In genomic region chr10:86079088-86079487, GRCh38 we compare ENCODE assay signal across 17 cellular contexts.
DNase-seq lines count a peak whose midpoint lies in the region; ATAC-seq and TF ChIP-seq lines count a peak whose summit lies in the region.
"Had no signal": no experiment of that assay in that cellular context is flagged by ENCODE, and none has a peak within 500 bp of the region (broad histone marks: within the 10 kb centered on the region; RNA-seq: fewer than 3 reads in every experiment).

No MANE protein-coding gene starts in this region.

- H3K9me3 ChIP-seq in MG63 = no peaks in the 10 kb centered on the region
- H3K9me3 ChIP-seq: A549 had no signal

- intact Hi-C loops in activated CD8-positive, alpha-beta T cell treated with anti-CD3 and anti-CD28 coated beads for 36 hours (cut with micrococcal nuclease) = no loop called here
- intact Hi-C loops in posterior vena cava (cut with DNase I) = no loop called here

- no peak overlapping the region for H3K4me3 ChIP-seq in MG63
- H3K4me3 ChIP-seq in fibroblast of mammary gland (ENCODE audit: control insufficient read depth, low read depth, low read length) = no peak overlapping the region
- no peak overlapping the region for H3K4me3 ChIP-seq in foreskin fibroblast (ENCODE audit: low read depth in 1 of 2, low read length in 2 of 2)
- H3K4me3 ChIP-seq: A549 had no signal

- no peak for ATAC-seq in activated CD8-positive, alpha-beta T cell treated with anti-CD3 and anti-CD28 coated beads for 36 hours
- ATAC-seq in activated CD8-positive, alpha-beta T cell treated with anti-CD3 and anti-CD28 coated beads, Interleukin-2, amount 10 ng/mL, durations not matched to agents 7 days and 5 days = no peak
- no peak for ATAC-seq in HG03139 (IDR thresholded peaks at IDR 0.05; ENCODE audit: unreplicated experiment)
- ATAC-seq: foreskin keratinocyte had no signal

- H3K36me3 ChIP-seq in MG63 = no peaks in the 10 kb centered on the region

- no peaks in the 10 kb centered on the region for H3K4me1 Mint-ChIP-seq in activated CD8-positive, alpha-beta T cell treated with anti-CD3 and anti-CD28 coated beads for 36 hours (ENCODE audit: low read depth)
- no peaks in the 10 kb centered on the region for H3K4me1 Mint-ChIP-seq in activated CD8-positive, alpha-beta T cell treated with anti-CD3 and anti-CD28 coated beads, Interleukin-2, amount 10 ng/mL, durations not matched to agents 7 days and 5 days (ENCODE audit: low read depth)
- H3K4me1 Mint-ChIP-seq: activated naive CD8-positive, alpha-beta T cell treated with anti-CD3 and anti-CD28 coated beads for 36 hours had no signal

- no peaks in the 10 kb centered on the region for H3K9me3 Mint-ChIP-seq in activated CD8-positive, alpha-beta T cell treated with anti-CD3 and anti-CD28 coated beads for 36 hours
- no peaks in the 10 kb centered on the region for H3K9me3 Mint-ChIP-seq in activated CD8-positive, alpha-beta T cell treated with anti-CD3 and anti-CD28 coated beads, Interleukin-2, amount 10 ng/mL, durations not matched to agents 7 days and 5 days (ENCODE audit: insufficient read depth)
- H3K9me3 Mint-ChIP-seq: activated naive CD8-positive, alpha-beta T cell treated with anti-CD3 and anti-CD28 coated beads for 36 hours; CD4-positive, alpha-beta T cell had no signal

- peaks cover 13% of the 10 kb centered on the region for H3K27me3 Mint-ChIP-seq in activated CD8-positive, alpha-beta T cell treated with anti-CD3 and anti-CD28 coated beads for 36 hours
- no peaks in the 10 kb centered on the region for H3K27me3 Mint-ChIP-seq in activated CD8-positive, alpha-beta T cell treated with anti-CD3 and anti-CD28 coated beads, Interleukin-2, amount 10 ng/mL, durations not matched to agents 7 days and 5 days (ENCODE audit: low read depth)

- no peak for TF ChIP-seq CTCF in activated CD8-positive, alpha-beta T cell treated with anti-CD3 and anti-CD28 coated beads for 36 hours (IDR thresholded peaks at IDR 0.05)
- TF ChIP-seq CTCF in fibroblast of mammary gland (conservative IDR thresholded peaks at IDR 0.05; ENCODE audit: control insufficient read depth, insufficient read depth, low read depth, low read length) = no peak
- no peak for TF ChIP-seq CTCF in foreskin fibroblast (IDR thresholded peaks at IDR 0.05; ENCODE audit: low read depth, low read length)

- DNase-seq in activated CD8-positive, alpha-beta T cell treated with anti-CD3 and anti-CD28 coated beads for 36 hours = peak; percentile 14
- DNase-seq in activated CD8-positive, alpha-beta T cell treated with anti-CD3 and anti-CD28 coated beads, Interleukin-2, amount 10 ng/mL, durations not matched to agents 7 days and 5 days = no peak
- DNase-seq in MG63 = peak; percentile 16
- DNase-seq in fibroblast of mammary gland (ENCODE audit: low read depth) = peak; percentile 52
- peak; percentile 46 for DNase-seq in posterior vena cava (ENCODE audit: low spot score)
- DNase-seq in foreskin fibroblast = no peak
- no peak for DNase-seq in NCI-H1417 treated with DMSO at 0.1 percent for 48 hours (lab: John Stamatoyannopoulos, UW)
- DNase-seq: activated naive CD8-positive, alpha-beta T cell treated with anti-CD3 and anti-CD28 coated beads for 36 hours; activated T-cell treated with anti-CD3 and anti-CD28 coated beads for 4 hours; CD4-positive, alpha-beta T cell; effector memory CD4-positive, alpha-beta T cell; foreskin keratinocyte; NCI-H2081; NCI-H524 treated with DMSO at 0.1 percent for 48 hours had no signal

- no peak overlapping the region for H3K4me3 Mint-ChIP-seq in activated CD8-positive, alpha-beta T cell treated with anti-CD3 and anti-CD28 coated beads for 36 hours
- H3K4me3 Mint-ChIP-seq in activated CD8-positive, alpha-beta T cell treated with anti-CD3 and anti-CD28 coated beads, Interleukin-2, amount 10 ng/mL, durations not matched to agents 7 days and 5 days = no peak overlapping the region
- H3K4me3 Mint-ChIP-seq: activated naive CD8-positive, alpha-beta T cell treated with anti-CD3 and anti-CD28 coated beads for 36 hours; CD4-positive, alpha-beta T cell; T-helper 1 cell treated with Interleukin-12 subunit alpha and Interleukin-12 subunit beta and Interleukin-4 antibody, amounts not matched to agents 30 μg/mL and 1 μg/mL, for 36 hours had no signal

- H3K27ac Mint-ChIP-seq in activated CD8-positive, alpha-beta T cell treated with anti-CD3 and anti-CD28 coated beads for 36 hours = no peak overlapping the region
- H3K27ac Mint-ChIP-seq in activated CD8-positive, alpha-beta T cell treated with anti-CD3 and anti-CD28 coated beads, Interleukin-2, amount 10 ng/mL, durations not matched to agents 7 days and 5 days = no peak overlapping the region
- H3K27ac Mint-ChIP-seq: activated naive CD8-positive, alpha-beta T cell treated with anti-CD3 and anti-CD28 coated beads for 36 hours; CD4-positive, alpha-beta T cell; T-helper 1 cell treated with Interleukin-12 subunit alpha and Interleukin-12 subunit beta and Interleukin-4 antibody, amounts not matched to agents 30 μg/mL and 1 μg/mL, for 36 hours had no signal

- no peaks in the 10 kb centered on the region for H3K27me3 ChIP-seq in MG63
- H3K27me3 ChIP-seq: foreskin keratinocyte had no signal

- POLR2A ChIA-PET in activated CD8-positive, alpha-beta T cell treated with anti-CD3 and anti-CD28 coated beads for 36 hours (lab: Charles Lee) = no interaction called here
- POLR2A ChIA-PET in activated CD8-positive, alpha-beta T cell treated with anti-CD3 and anti-CD28 coated beads, Interleukin-2, amount 10 ng/mL, durations not matched to agents 7 days and 5 days (lab: Charles Lee) = no interaction called here

- CTCF ChIA-PET in activated CD8-positive, alpha-beta T cell treated with anti-CD3 and anti-CD28 coated beads for 36 hours (lab: Charles Lee) = no interaction called here
- CTCF ChIA-PET in activated CD8-positive, alpha-beta T cell treated with anti-CD3 and anti-CD28 coated beads, Interleukin-2, amount 10 ng/mL, durations not matched to agents 7 days and 5 days (lab: Charles Lee) = no interaction called here

- H3K36me3 Mint-ChIP-seq in activated CD8-positive, alpha-beta T cell treated with anti-CD3 and anti-CD28 coated beads for 36 hours (ENCODE audit: low read depth) = no peaks in the 10 kb centered on the region
- H3K36me3 Mint-ChIP-seq in activated CD8-positive, alpha-beta T cell treated with anti-CD3 and anti-CD28 coated beads, Interleukin-2, amount 10 ng/mL, durations not matched to agents 7 days and 5 days (ENCODE audit: low read depth) = no peaks in the 10 kb centered on the region
- H3K36me3 Mint-ChIP-seq: activated naive CD8-positive, alpha-beta T cell treated with anti-CD3 and anti-CD28 coated beads for 36 hours had no signal

Comparison
In these comparisons a context has a peak if more than half of its experiments do, and no peak if none do; other contexts are left out.
1. DNase-seq: peak in activated CD8-positive, alpha-beta T cell treated with anti-CD3 and anti-CD28 coated beads for 36 hours (single experiment), MG63 (single experiment), fibroblast of mammary gland (single experiment) and posterior vena cava (single experiment); none in activated CD8-positive, alpha-beta T cell treated with anti-CD3 and anti-CD28 coated beads, Interleukin-2, amount 10 ng/mL, durations not matched to agents 7 days and 5 days (single experiment), foreskin fibroblast (0 of 2) and NCI-H1417 treated with DMSO at 0.1 percent for 48 hours (single experiment).